In the genomic region with DNA sequence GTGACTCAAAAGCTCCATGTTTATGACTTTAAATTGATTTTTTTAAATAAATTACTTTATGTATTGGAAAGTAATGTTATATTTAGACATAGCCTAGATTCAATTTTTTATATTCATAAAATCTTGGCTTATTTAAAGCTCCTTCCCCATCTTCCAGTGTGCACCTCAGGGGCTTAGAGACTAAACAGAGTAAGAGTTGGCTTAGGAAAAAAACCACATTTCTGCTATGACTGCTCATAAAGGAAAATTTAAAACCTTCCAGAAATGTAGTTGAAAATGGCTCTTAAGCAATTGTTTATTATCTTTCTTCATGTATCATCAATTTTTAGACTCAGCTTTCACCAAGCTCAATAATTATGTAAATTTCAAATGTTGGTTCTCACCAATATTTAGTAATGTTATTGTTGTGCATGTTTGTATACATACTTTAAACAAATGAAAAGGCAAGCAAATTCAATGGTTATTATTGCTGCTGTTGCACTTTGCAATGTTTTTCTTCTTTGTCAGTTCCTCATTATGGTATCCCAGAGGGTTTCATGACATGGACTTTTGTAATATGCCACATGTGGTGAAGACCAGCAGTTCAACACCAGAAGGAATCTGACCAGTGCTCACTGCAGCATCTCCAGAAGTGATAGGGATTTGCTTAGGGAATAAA, we compare ENCODE assay signal across 27 cellular contexts.
"Had no signal": no experiment of that assay in that cellular context is flagged by ENCODE, and none has a peak within 500 bp of the region (broad histone marks: within the 10 kb centered on the region; RNA-seq: fewer than 3 reads in every experiment).

No MANE protein-coding gene starts in this region.

- H3K27ac Mint-ChIP-seq: activated naive CD4-positive, alpha-beta T cell treated with anti-CD3 and anti-CD28 coated beads, Interleukin-2, amount 50 U/mL, for 72 hours; activated T-cell treated with anti-CD3 and anti-CD28 coated beads, Interleukin-2, amount 50 U/mL, for 72 hours; nephron progenitor cell; stimulated activated memory B cell treated with anti-CD40 and anti-IgM and Interleukin-4, amounts not matched to agents 10 μg/mL and 1 μg/mL and 100 μg/mL, for 72 hours; stimulated activated naive CD8-positive, alpha-beta T cell treated with anti-CD3 and anti-CD28 coated beads, Interleukin-15, amount 100 ng/mL, for 72 hours had no signal

- DNase-seq: activated CD4-positive, alpha-beta T cell treated with anti-CD3 and anti-CD28 coated beads for 4 hours; activated CD4-positive, alpha-beta T cell treated with anti-CD3 and anti-CD28 coated beads, Interleukin-2, amount 50 U/mL, for 4 hours; activated naive CD4-positive, alpha-beta T cell; activated T-cell treated with anti-CD3 and anti-CD28 coated beads for 4 hours; activated T-cell treated with anti-CD3 and anti-CD28 coated beads, Interleukin-2, amount 50 U/mL, for 72 hours; anterior cingulate cortex; dermis blood vessel endothelial cell; effector CD4-positive, alpha-beta T cell; hippocampal formation; left cardiac atrium; left ventricle myocardium superior; nephron progenitor cell; pancreas; psoas muscle; stimulated activated CD4-positive, alpha-beta T cell treated with anti-CD3 and anti-CD28 coated beads, Interleukin-1b, Interleukin-23, amount 100 ng/mL, for 48 hours; stimulated activated CD4-positive, alpha-beta T cell treated with anti-CD3 and anti-CD28 coated beads, Interleukin-4, amount 100 ng/mL, for 4 hours; stimulated activated CD8-positive, alpha-beta memory T cell treated with anti-CD3 and anti-CD28 coated beads, Interleukin-4, amount 100 ng/mL, for 48 hours; stimulated activated naive CD8-positive, alpha-beta T cell treated with anti-CD3 and anti-CD28 coated beads, Interleukin-15, amount 100 ng/mL, for 72 hours; T-helper 9 cell; thyroid gland; upper lobe of left lung had no signal

- H3K27me3 Mint-ChIP-seq: central memory CD8-positive, alpha-beta T cell; stimulated activated memory B cell treated with anti-CD40 and anti-IgM and Interleukin-4, amounts not matched to agents 10 μg/mL and 1 μg/mL and 100 μg/mL, for 72 hours; stimulated activated naive CD8-positive, alpha-beta T cell treated with anti-CD3 and anti-CD28 coated beads, Interleukin-15, amount 100 ng/mL, for 72 hours had no signal

- H3K4me3 Mint-ChIP-seq: activated T-cell treated with anti-CD3 and anti-CD28 coated beads, Interleukin-2, amount 50 U/mL, for 72 hours; central memory CD8-positive, alpha-beta T cell; nephron progenitor cell; stimulated activated memory B cell treated with anti-CD40 and anti-IgM and Interleukin-4, amounts not matched to agents 10 μg/mL and 1 μg/mL and 100 μg/mL, for 72 hours; stimulated activated naive CD8-positive, alpha-beta T cell treated with anti-CD3 and anti-CD28 coated beads, Interleukin-15, amount 100 ng/mL, for 72 hours had no signal

- H3K4me1 Mint-ChIP-seq: central memory CD8-positive, alpha-beta T cell; stimulated activated memory B cell treated with anti-CD40 and anti-IgM and Interleukin-4, amounts not matched to agents 10 μg/mL and 1 μg/mL and 100 μg/mL, for 72 hours; stimulated activated naive CD8-positive, alpha-beta T cell treated with anti-CD3 and anti-CD28 coated beads, Interleukin-15, amount 100 ng/mL, for 72 hours had no signal

- H3K4me3 ChIP-seq: esophagus muscularis mucosa, gastroesophageal sphincter, pancreas, psoas muscle, smooth muscle cell, thyroid gland, upper lobe of left lung had no signal

- H3K36me3 Mint-ChIP-seq: stimulated activated memory B cell treated with anti-CD40 and anti-IgM and Interleukin-4, amounts not matched to agents 10 μg/mL and 1 μg/mL and 100 μg/mL, for 72 hours had no signal
